ENCODE assay signal across 8 cellular contexts in the genomic region with DNA sequence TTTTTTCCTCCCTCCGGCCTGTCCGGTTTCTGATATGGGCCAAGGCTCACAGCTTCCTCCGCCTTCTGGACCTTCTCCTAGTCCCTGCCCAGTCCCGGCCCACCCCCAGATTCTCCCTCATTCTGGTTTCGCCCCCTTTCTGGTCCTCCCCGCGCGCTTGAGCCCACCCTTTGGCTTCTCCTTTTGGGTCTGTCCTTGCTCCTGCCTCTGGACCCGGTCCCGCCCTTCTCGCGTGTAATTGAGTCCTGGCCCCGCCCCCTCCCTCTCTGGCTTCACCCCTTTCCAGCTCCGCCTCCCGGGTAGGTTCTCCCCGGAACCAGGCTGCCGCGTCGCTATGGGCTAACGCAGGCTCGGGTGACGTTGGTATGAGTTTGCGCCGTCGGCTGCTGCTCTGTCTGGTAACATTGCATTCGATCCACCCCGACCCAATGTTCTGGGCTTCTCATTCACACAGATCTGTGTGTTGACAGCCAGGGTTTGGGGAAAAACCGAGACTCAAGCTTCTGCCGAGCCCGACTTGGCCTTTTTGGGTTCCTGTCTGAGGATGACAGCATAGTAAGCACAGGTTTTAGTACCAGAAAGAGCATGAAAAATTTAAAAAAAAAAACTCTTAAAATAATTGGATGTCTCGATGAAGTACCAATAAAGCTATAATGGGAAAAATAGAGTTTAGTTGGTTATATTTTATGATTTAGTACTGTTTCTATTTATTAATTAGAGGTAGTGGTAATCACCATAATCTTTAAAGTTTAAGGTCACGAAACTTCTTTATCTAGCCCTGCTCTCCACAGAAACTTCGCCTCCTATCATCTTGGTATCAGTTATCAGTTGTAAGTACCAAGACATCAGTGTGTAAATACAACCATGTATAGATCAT. TPM values are rescaled to one million over a fixed set of nuclear protein-coding genes. Genes with fewer than 3 reads are reported as not detected.
DNase-seq lines count a peak whose midpoint lies in the region; ATAC-seq and TF ChIP-seq lines count a peak whose summit lies in the region.

No MANE protein-coding gene starts in this region.

- CTCF ChIA-PET in AG04450 (lab: Charles Lee), result interaction anchor here (0.7 to 3.7 kb wide), 8 partner anchors 15 to 191 kb away, joined by 3 to 61 read pairs (median 4); partner anchors contain the start of genes EEF2K and MOSMO

- ATAC-seq in GM19043 (IDR thresholded peaks at IDR 0.05; ENCODE audit: low read depth, unreplicated experiment) (peak; percentile 28), HG03354 (IDR thresholded peaks at IDR 0.05; ENCODE audit: poor library complexity, severe bottlenecking, unreplicated experiment) (peak; percentile 35)

- no peak for TF ChIP-seq CTCF in AG04450 (IDR thresholded peaks at IDR 0.05; ENCODE audit: low read depth, low read length)

- POLR2A ChIA-PET in AG04450 (lab: Yijun Ruan, JAX), result interaction anchor here (0.6 to 2.4 kb wide), 6 partner anchors 9 to 184 kb away, joined by 3 to 10 read pairs (median 6); partner anchors contain the start of genes EEF2K and MOSMO

- DNase-seq in AG04450 (ENCODE audit: low read depth, low spot score) (peak; percentile 96), NCI-H446 treated with DMSO at 0.1 percent for 48 hours (lab: John Stamatoyannopoulos, UW) (peak; percentile 91), cerebellar nuclear complex (lab: John Stamatoyannopoulos, UW) (peak; percentile 88 to 97), kidney tubule cell (ENCODE audit: low spot score) (peak; percentile 95)
- peak; percentile 97 for DNase-seq in activated CD4-positive, alpha-beta T cell treated with anti-CD3 and anti-CD28 coated beads for 1 hour
- DNase-seq in stimulated activated CD4-positive, alpha-beta T cell treated with anti-CD3 and anti-CD28 coated beads, Interleukin-1b, Interleukin-23, amount 100 ng/mL, for 24 hours (ENCODE audit: low read depth in 4 of 4, low spot score in 1 of 4), result peak; percentile 94 to 99 (median 97)

- no peaks in the 10 kb centered on the region for H3K27me3 ChIP-seq in AG04450 (ENCODE audit: control insufficient read depth, insufficient read depth, low read length)

- H3K4me3 ChIP-seq in AG04450 (ENCODE audit: low read depth, low read length), result peak overlapping the region; percentile 70

- no peaks in the 10 kb centered on the region for H3K9me3 ChIP-seq in AG04450 (ENCODE audit: control insufficient read depth, insufficient read depth, low read length)

- H3K27ac ChIP-seq in AG04450 (ENCODE audit: low read depth, low read length), result peak overlapping the region; percentile 98

RNA-seq across cellular contexts. Expression of gene EEF2K, which starts 14.8 kb away (rescaled TPM):
- polyA plus RNA-seq in AG04450 (2011; rRNA removed), result 9.6 and 13.5 TPM in 2 replicates
- polyA minus RNA-seq in AG04450 (2011; rRNA and poly(A)+ RNA removed), result 32.8 and 37.2 TPM in 2 replicates

RNA-seq across cellular contexts. Expression of gene SDR42E2, which starts 29.0 kb away (rescaled TPM):
- not detected in 2 replicates for polyA plus RNA-seq in AG04450 (2011; rRNA removed)
- polyA minus RNA-seq in AG04450 (2011; rRNA and poly(A)+ RNA removed), result 0.09 TPM in 1 of 2 replicates, not detected in the other

Comparison
In these comparisons a context has a peak if more than half of its experiments do, and no peak if none do; other contexts are left out.
1. Peak in every context shown above with its lines: DNase-seq, ATAC-seq, H3K4me3 ChIP-seq and H3K27ac ChIP-seq.